In genomic region chr19:43960411-43960810, GRCh38 we compare ENCODE assay signal across 8 cellular contexts.
"Had no signal": no experiment of that assay in that cellular context is flagged by ENCODE, and none has a peak within 500 bp of the region (broad histone marks: within the 10 kb centered on the region; RNA-seq: fewer than 3 reads in every experiment).

No MANE protein-coding gene starts in this region.

- H3K4me1 ChIP-seq: HAP-1 had no signal

- ATAC-seq: HCT116, HepG2 had no signal

- H3K4me3 ChIP-seq: GM23248, HAP-1 had no signal

- H3K27ac ChIP-seq: GM23248, HL-60 had no signal

- H2AFZ ChIP-seq: GM23248 had no signal

- H3K27ac Mint-ChIP-seq: IgD-negative memory B cell had no signal

- H3K9ac ChIP-seq: GM23248 had no signal

- H3K4me1 Mint-ChIP-seq: IgD-negative memory B cell had no signal

- H3K4me3 Mint-ChIP-seq: IgD-negative memory B cell had no signal

- H3K27me3 Mint-ChIP-seq: IgD-negative memory B cell had no signal

- DNase-seq: GM23248, GOT3, H7 had no signal
